Comparison of ENCODE assay signal across 8 cellular contexts in genomic region chr16:49921791-49922456, GRCh38.
DNase-seq lines count a peak whose midpoint lies in the region; ATAC-seq and TF ChIP-seq lines count a peak whose summit lies in the region.

No MANE protein-coding gene starts in this region.

- no peaks in the 10 kb centered on the region for H3K9me3 Mint-ChIP-seq in activated CD4-positive, alpha-beta T cell treated with anti-CD3 and anti-CD28 coated beads, Interleukin-2, amount 10 ng/mL, durations not matched to agents 7 days and 5 days
- no peaks in the 10 kb centered on the region for H3K9me3 Mint-ChIP-seq in naive B cell

- TF ChIP-seq POLR2A in erythroblast (IDR thresholded peaks at IDR 0.05; ENCODE audit: low read length) = no peak

- CTCF ChIA-PET in activated CD4-positive, alpha-beta T cell treated with anti-CD3 and anti-CD28 coated beads, Interleukin-2, amount 10 ng/mL, durations not matched to agents 7 days and 5 days (lab: Charles Lee) = interaction anchor here (0.8 to 1.3 kb wide), 2 partner anchors 10 to 14 kb away, joined by 3 read pairs; no protein-coding TSS in a partner anchor

- no peak overlapping the region for H3K27ac Mint-ChIP-seq in activated CD4-positive, alpha-beta T cell treated with anti-CD3 and anti-CD28 coated beads, Interleukin-2, amount 10 ng/mL, durations not matched to agents 7 days and 5 days
- peak overlapping the region in 1 of 6 donors; percentile 47 for H3K27ac Mint-ChIP-seq in naive B cell

- H3K4me1 Mint-ChIP-seq in activated CD4-positive, alpha-beta T cell treated with anti-CD3 and anti-CD28 coated beads, Interleukin-2, amount 10 ng/mL, durations not matched to agents 7 days and 5 days = no peaks in the 10 kb centered on the region
- H3K4me1 Mint-ChIP-seq in naive B cell = no peaks in the 10 kb centered on the region

- ATAC-seq in naive B cell (ENCODE audit: low read depth in 2 of 2) (no peak), HG03354 (IDR thresholded peaks at IDR 0.05; ENCODE audit: poor library complexity, severe bottlenecking, unreplicated experiment) (no peak)

- POLR2A ChIA-PET in activated CD4-positive, alpha-beta T cell treated with anti-CD3 and anti-CD28 coated beads, Interleukin-2, amount 10 ng/mL, durations not matched to agents 7 days and 5 days (lab: Charles Lee) = no interaction called here

- H3K36me3 Mint-ChIP-seq in activated CD4-positive, alpha-beta T cell treated with anti-CD3 and anti-CD28 coated beads, Interleukin-2, amount 10 ng/mL, durations not matched to agents 7 days and 5 days (ENCODE audit: low read depth) = no peaks in the 10 kb centered on the region
- no peaks in the 10 kb centered on the region for H3K36me3 Mint-ChIP-seq in naive B cell

- peak; percentile 65 for DNase-seq in NCI-H748 (lab: John Stamatoyannopoulos, UW; ENCODE audit: unreplicated experiment)
- DNase-seq in NCI-H748 treated with DMSO at 0.1 percent for 48 hours (lab: John Stamatoyannopoulos, UW) = no peak
- peak; percentile 60 for DNase-seq in NCI-H1694 treated with DMSO at 0.1 percent for 48 hours (lab: John Stamatoyannopoulos, UW)
- DNase-seq in activated CD4-positive, alpha-beta T cell treated with anti-CD3 and anti-CD28 coated beads, Interleukin-2, amount 10 ng/mL, durations not matched to agents 7 days and 5 days = peak; percentile 51
- peak; percentile 25 to 50 for DNase-seq in erythroblast (lab: John Stamatoyannopoulos, UW)
- DNase-seq in naive B cell = peak; percentile 1
- DNase-seq in superior temporal gyrus (ENCODE audit: extremely low spot score) = peak; percentile 60

- no peak overlapping the region for H3K4me3 Mint-ChIP-seq in activated CD4-positive, alpha-beta T cell treated with anti-CD3 and anti-CD28 coated beads, Interleukin-2, amount 10 ng/mL, durations not matched to agents 7 days and 5 days
- H3K4me3 Mint-ChIP-seq in naive B cell = no peak overlapping the region

- peaks cover 13% of the 10 kb centered on the region for H3K27me3 Mint-ChIP-seq in activated CD4-positive, alpha-beta T cell treated with anti-CD3 and anti-CD28 coated beads, Interleukin-2, amount 10 ng/mL, durations not matched to agents 7 days and 5 days
- peaks cover 5 to 18% (median 8%) of the 10 kb centered on the region in 3 donors for H3K27me3 Mint-ChIP-seq in naive B cell
